ENCODE assay signal across 35 cellular contexts in the genomic region with DNA sequence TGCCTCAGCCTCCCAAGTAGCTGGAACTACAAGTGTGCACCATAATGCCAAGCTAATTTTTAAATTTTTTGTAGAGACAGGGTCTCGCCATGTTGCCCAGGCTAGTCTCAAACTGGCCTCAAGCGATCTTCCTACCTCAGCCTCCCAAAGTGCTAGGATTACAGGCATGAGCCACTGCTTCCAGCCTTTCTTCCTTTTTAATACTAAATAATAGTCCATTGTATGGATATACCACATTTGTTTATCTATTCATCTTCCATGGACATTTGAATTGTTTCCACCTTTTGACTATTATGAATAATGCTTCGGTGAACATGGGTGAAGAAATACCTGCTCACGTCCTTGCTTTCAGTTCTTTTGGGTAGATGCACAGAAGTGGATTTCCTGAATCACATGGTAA.
"Had no signal": no experiment of that assay in that cellular context is flagged by ENCODE, and none has a peak within 500 bp of the region (broad histone marks: within the 10 kb centered on the region; RNA-seq: fewer than 3 reads in every experiment).

No MANE protein-coding gene starts in this region.

- H3K27me3 ChIP-seq: body of pancreas, breast epithelium, MG63, Peyer's patch, SJSA1 had no signal

- ATAC-seq: activated T-helper 17 cell treated with anti-CD3 and anti-CD28 coated beads, Interleukin-2, amount 50 U/mL, for 72 hours; body of pancreas; PC-3 had no signal

- H3K9me3 Mint-ChIP-seq: activated CD4-positive, alpha-beta T cell treated with anti-CD3 and anti-CD28 coated beads, Interleukin-2, amount 10 ng/mL, durations not matched to agents 24 days and 14 days; activated T-helper 17 cell treated with anti-CD3 and anti-CD28 coated beads, Interleukin-2, amount 50 U/mL, for 72 hours had no signal

- H3K9me3 ChIP-seq: body of pancreas, breast epithelium, Peyer's patch, SJSA1 had no signal

- H3K27me3 Mint-ChIP-seq: activated CD4-positive, alpha-beta T cell treated with anti-CD3 and anti-CD28 coated beads, Interleukin-2, amount 10 ng/mL, durations not matched to agents 24 days and 14 days; activated naive CD8-positive, alpha-beta T cell treated with anti-CD3 and anti-CD28 coated beads for 36 hours; activated T-helper 17 cell treated with anti-CD3 and anti-CD28 coated beads, Interleukin-2, amount 50 U/mL, for 72 hours had no signal

- FAIRE-seq: astrocyte had no signal

- H3K4me3 ChIP-seq: body of pancreas, breast epithelium, MG63, Peyer's patch, SJSA1 had no signal

- H3K36me3 ChIP-seq: breast epithelium had no signal

- H3K27ac ChIP-seq: body of pancreas, breast epithelium, Peyer's patch, SJSA1, WERI-Rb-1 had no signal

- DNase-seq: activated CD4-positive, alpha-beta T cell treated with anti-CD3 and anti-CD28 coated beads for 1 hour; activated CD4-positive, alpha-beta T cell treated with anti-CD3 and anti-CD28 coated beads, Interleukin-2, amount 10 ng/mL, durations not matched to agents 24 days and 14 days; activated CD4-positive, alpha-beta T cell treated with anti-CD3 and anti-CD28 coated beads, Interleukin-2, amount 50 U/mL, for 48 hours; activated CD4-positive, CD25-positive, alpha-beta regulatory T cell; activated CD8-positive, alpha-beta memory T cell treated with anti-CD3 and anti-CD28 coated beads, Interleukin-2, amount 50 U/mL, for 4 hours; activated effector memory CD4-positive, alpha-beta T cell treated with anti-CD3 and anti-CD28 coated beads, Interleukin-2, amount 50 U/mL, for 16 hours; activated naive CD4-positive, alpha-beta T cell treated with Interleukin-2 at 50 U/mL for 16 hours; activated naive CD8-positive, alpha-beta T cell treated with anti-CD3 and anti-CD28 coated beads for 36 hours; activated T-cell treated with anti-CD3 and anti-CD28 coated beads for 4 hours; activated T-cell treated with anti-CD3 and anti-CD28 coated beads, Interleukin-2, amount 50 U/mL, for 48 hours; amniotic stem cell; body of pancreas; Kasumi-1; KBM-7; MG63; NCI-H1048; NCI-H1105 treated with DMSO at 0.1 percent for 48 hours; NCI-H1436; NCI-H1694; NCI-H1930; NCI-H510A; NCI-H748 treated with DMSO at 0.1 percent for 48 hours; NK-92 treated with Interleukin-12 subunit alpha and Interleukin-12 subunit beta, amount 100 ng/mL, for 24 hours; PC-3; Peyer's patch; RPMI8226; SHP77 treated with DMSO at 0.1 percent for 48 hours; SW 1271; T-helper 1 cell; T1000; WERI-Rb-1 had no signal

- H3K27ac Mint-ChIP-seq: activated CD4-positive, alpha-beta T cell treated with anti-CD3 and anti-CD28 coated beads, Interleukin-2, amount 10 ng/mL, durations not matched to agents 24 days and 14 days; activated naive CD8-positive, alpha-beta T cell treated with anti-CD3 and anti-CD28 coated beads for 36 hours; activated T-helper 17 cell treated with anti-CD3 and anti-CD28 coated beads, Interleukin-2, amount 50 U/mL, for 72 hours had no signal

- H3K4me3 Mint-ChIP-seq: activated CD4-positive, alpha-beta T cell treated with anti-CD3 and anti-CD28 coated beads, Interleukin-2, amount 10 ng/mL, durations not matched to agents 24 days and 14 days; activated naive CD8-positive, alpha-beta T cell treated with anti-CD3 and anti-CD28 coated beads for 36 hours; activated T-helper 17 cell treated with anti-CD3 and anti-CD28 coated beads, Interleukin-2, amount 50 U/mL, for 72 hours had no signal
